12 cellular contexts compared by ENCODE assay signal in genomic region chrX:128816919-128817318, GRCh38.
A peak's percentile ranks its signal among the peaks of the same experiment; 100 is the strongest.
DNase-seq lines count a peak whose midpoint lies in the region; ATAC-seq, FAIRE-seq and TF ChIP-seq lines count a peak whose summit lies in the region.
"Had no signal": no experiment of that assay in that cellular context is flagged by ENCODE, and none has a peak within 500 bp of the region (broad histone marks: within the 10 kb centered on the region; RNA-seq: fewer than 3 reads in every experiment).

No MANE protein-coding gene starts in this region.

- H3K36me3 Mint-ChIP-seq in activated naive CD4-positive, alpha-beta T cell treated with anti-CD3 and anti-CD28 coated beads, Interleukin-2, amount 10 ng/mL, durations not matched to agents 7 days and 5 days, result no peaks in the 10 kb centered on the region

- H3K4me3 ChIP-seq in A549 (no peak overlapping the region), H1 (ENCODE audit: extremely low read depth in 1 of 4, insufficient read depth in 2 of 4, low read depth in 3 of 4, low read length in 4 of 4) (no peak overlapping the region), gastroesophageal sphincter (no peak overlapping the region)
- H3K4me3 ChIP-seq: tibial nerve had no signal

- H3K79me2 ChIP-seq in H1 (ENCODE audit: control insufficient read depth in 1 of 2, insufficient read depth in 2 of 2, low read length in 2 of 2), result no peaks in the 10 kb centered on the region

- TF ChIP-seq CTCF in A549 (IDR thresholded peaks at IDR 0.05) (peak; percentile 26; the same call in 2 of the 3 replicates), GM12874 (IDR thresholded peaks at IDR 0.05; ENCODE audit: insufficient read depth, low read depth, low read length) (peak; percentile 19; the same call in 1 of the 2 replicates), H1 (IDR thresholded peaks at IDR 0.05; ENCODE audit: control extremely low read depth in 1 of 3, insufficient read depth in 1 of 3, low read depth in 1 of 3, low read length in 3 of 3) (peak in 2 of 3 experiments; percentile 38 to 52; a peak in 2 of 4 replicates), gastroesophageal sphincter (IDR thresholded peaks at IDR 0.05) (no peak)

- TF ChIP-seq POLR2A in A549 (IDR thresholded peaks at IDR 0.05; ENCODE audit: low read length) (no peak), H1 (IDR thresholded peaks at IDR 0.05; ENCODE audit: control extremely low read depth in 1 of 2, low read depth in 2 of 2, low read length in 2 of 2) (no peak), gastroesophageal sphincter (IDR thresholded peaks at IDR 0.05) (no peak)

- CTCF ChIA-PET in A549 (lab: Yijun Ruan, JAX), result interaction anchor here (1.1 to 1.3 kb wide), 3 partner anchors 8 to 35 kb away, joined by 3 to 4 read pairs (median 3); no protein-coding TSS in a partner anchor
- CTCF ChIA-PET in H1 (lab: Charles Lee; ENCODE audit: partially characterized antibody), result interaction anchor here (0.8 to 4.4 kb wide), 8 partner anchors 8 to 177 kb away, joined by 3 to 24 read pairs (median 9); no protein-coding TSS in a partner anchor
- CTCF ChIA-PET in activated naive CD4-positive, alpha-beta T cell treated with anti-CD3 and anti-CD28 coated beads, Interleukin-2, amount 10 ng/mL, durations not matched to agents 7 days and 5 days (lab: Charles Lee), result no interaction called here

- TF ChIP-seq RAD21 in A549 (conservative IDR thresholded peaks at IDR 0.05 in 1 of 2, IDR thresholded peaks at IDR 0.05 in 1 of 2) (0 out of 5 replicates have a peak, but pooled peaks of 1 of the 2 experiments have one; percentile 13), H1 (IDR thresholded peaks at IDR 0.05 in 1 of 2, conservative IDR thresholded peaks at IDR 0.05 in 1 of 2; ENCODE audit: low read depth in 2 of 2, low read length in 2 of 2) (peak; percentile 55 to 60)

- no peak overlapping the region for H3K4me2 ChIP-seq in A549
- H3K4me2 ChIP-seq in H1 (ENCODE audit: insufficient read depth in 1 of 2, low read depth in 2 of 2, low read length in 2 of 2), result no peak overlapping the region

- no peaks in the 10 kb centered on the region for H4K20me1 ChIP-seq in H1 (replicated peaks in 1 of 2; ENCODE audit: control insufficient read depth in 1 of 2, insufficient read depth in 2 of 2, low read length in 2 of 2)

- TF ChIP-seq EP300 in A549 (IDR thresholded peaks at IDR 0.05) (no peak), H1 (IDR thresholded peaks at IDR 0.05; ENCODE audit: borderline replicate concordance in 1 of 2, low read depth in 2 of 2, low read length in 2 of 2) (no peak), gastroesophageal sphincter (IDR thresholded peaks at IDR 0.05) (no peak)

- no peak; a peak in 1 of 6 replicates for ATAC-seq in A549
- no peak for ATAC-seq in gastroesophageal sphincter
- ATAC-seq in stimulated activated naive CD8-positive, alpha-beta T cell treated with anti-CD3 and anti-CD28 coated beads, Interleukin-15, Interleukin-2, amounts not matched to agents 100 U/mL and 50 U/mL, for 24 hours, result no peak
- no peak for ATAC-seq in HG03108 (IDR thresholded peaks at IDR 0.05; ENCODE audit: unreplicated experiment)
- ATAC-seq: activated naive CD8-positive, alpha-beta T cell treated with anti-CD3 and anti-CD28 coated beads, Interleukin-2, amount 50 U/mL, for 24 hours had no signal

- POLR2A ChIA-PET in A549 (lab: Yijun Ruan, JAX), result no interaction called here
- POLR2A ChIA-PET in H1 (lab: Charles Lee; ENCODE audit: partially characterized antibody), result no interaction called here

- no peaks in the 10 kb centered on the region for H3K4me1 ChIP-seq in A549
- H3K4me1 ChIP-seq in H1 (replicated peaks in 1 of 4; ENCODE audit: control insufficient read depth in 3 of 4, insufficient read depth in 4 of 4, low read length in 3 of 4), result no peaks in the 10 kb centered on the region
- H3K4me1 ChIP-seq in gastroesophageal sphincter, result no peaks in the 10 kb centered on the region
- H3K4me1 ChIP-seq: tibial nerve had no signal

- no peak overlapping the region for H2BK20ac ChIP-seq in H1 (ENCODE audit: low read length)

- no peak overlapping the region for H3K27ac Mint-ChIP-seq in activated naive CD4-positive, alpha-beta T cell treated with anti-CD3 and anti-CD28 coated beads, Interleukin-2, amount 10 ng/mL, durations not matched to agents 7 days and 5 days
- H3K27ac Mint-ChIP-seq: activated CD4-positive, alpha-beta T cell treated with anti-CD3 and anti-CD28 coated beads, Interleukin-2, amount 10 ng/mL, durations not matched to agents 7 days and 5 days; activated naive CD8-positive, alpha-beta T cell treated with anti-CD3 and anti-CD28 coated beads, Interleukin-2, amount 50 U/mL, for 24 hours had no signal

- H2AK5ac ChIP-seq in H1 (ENCODE audit: low read depth, low read length), result no peak overlapping the region

- no peak overlapping the region for H3K14ac ChIP-seq in H1 (ENCODE audit: insufficient read length)

- FAIRE-seq in A549 (lab: Jason Lieb, UNC) (no peak), H1 (lab: Jason Lieb, UNC) (peak; percentile 76)
- FAIRE-seq: endometrium had no signal

- no peak overlapping the region for H2BK12ac ChIP-seq in H1 (ENCODE audit: low read depth, low read length)

- no peak overlapping the region for H3K4ac ChIP-seq in H1 (replicated peaks; ENCODE audit: insufficient read length, low read depth, low read length)

- H3K36me3 ChIP-seq in H1 (ENCODE audit: control insufficient read depth in 2 of 4, insufficient read depth in 4 of 4, low read length in 3 of 4), result no peaks in the 10 kb centered on the region
- no peaks in the 10 kb centered on the region for H3K36me3 ChIP-seq in gastroesophageal sphincter
- H3K36me3 ChIP-seq: tibial nerve had no signal

- H2BK15ac ChIP-seq in H1 (ENCODE audit: low read length), result no peak overlapping the region

- H3K9me3 ChIP-seq in A549 (no peaks in the 10 kb centered on the region), H1 (ENCODE audit: insufficient read depth in 2 of 2, low read depth in 1 of 2, low read length in 1 of 2) (no peaks in the 10 kb centered on the region), gastroesophageal sphincter (no peaks in the 10 kb centered on the region)
- H3K9me3 ChIP-seq: tibial nerve had no signal

- H2BK120ac ChIP-seq in H1 (replicated peaks; ENCODE audit: low read depth, low read length), result no peak overlapping the region

- H3K4me3 Mint-ChIP-seq in activated naive CD4-positive, alpha-beta T cell treated with anti-CD3 and anti-CD28 coated beads, Interleukin-2, amount 10 ng/mL, durations not matched to agents 7 days and 5 days, result no peak overlapping the region
- H3K4me3 Mint-ChIP-seq: activated CD4-positive, alpha-beta T cell treated with anti-CD3 and anti-CD28 coated beads, Interleukin-2, amount 10 ng/mL, durations not matched to agents 7 days and 5 days; activated naive CD8-positive, alpha-beta T cell treated with anti-CD3 and anti-CD28 coated beads, Interleukin-2, amount 50 U/mL, for 24 hours had no signal

- no peak overlapping the region for H3K56ac ChIP-seq in H1 (replicated peaks; ENCODE audit: insufficient read length, low read depth, low read length)

- H2BK5ac ChIP-seq in H1 (ENCODE audit: low read depth, low read length), result no peak overlapping the region

- H3K9me3 Mint-ChIP-seq in activated naive CD4-positive, alpha-beta T cell treated with anti-CD3 and anti-CD28 coated beads, Interleukin-2, amount 10 ng/mL, durations not matched to agents 7 days and 5 days, result no peaks in the 10 kb centered on the region
- H3K9me3 Mint-ChIP-seq: activated CD4-positive, alpha-beta T cell treated with anti-CD3 and anti-CD28 coated beads, Interleukin-2, amount 10 ng/mL, durations not matched to agents 7 days and 5 days; activated naive CD8-positive, alpha-beta T cell treated with anti-CD3 and anti-CD28 coated beads, Interleukin-2, amount 50 U/mL, for 24 hours had no signal

- 22% methylated on average over 3 of the region's 3 CpGs for WGBS in A549 (ENCODE audit: missing lambda C conversion rate)
- WGBS in H1 (ENCODE audit: extremely low coverage in 1 of 2, insufficient coverage in 1 of 2, insufficient read length in 1 of 2, insufficient replicate concordance in 2 of 2, low coverage in 1 of 2, low lambda C conversion rate in 2 of 2, missing lambda C conversion rate in 1 of 2), 2 experiments, result 0% methylated on average over 3 of the region's 3 CpGs; no CpG with 5 or more reads in 1 of the 2 experiments
- 9 to 11% methylated on average over 3 of the region's 3 CpGs for WGBS in gastroesophageal sphincter (ENCODE audit: low coverage in 1 of 2), 2 donors

- no peak overlapping the region for H3K23ac ChIP-seq in H1 (ENCODE audit: insufficient read length)

- H3K23me2 ChIP-seq in H1 (ENCODE audit: low read depth, low read length), result no peaks in the 10 kb centered on the region

- no peak overlapping the region for H2AFZ ChIP-seq in H1 (ENCODE audit: low read length)

- DNase-seq in A549 (ENCODE audit: low read depth in 1 of 2, low spot score in 1 of 2) (no peak), NCI-H2081 treated with DMSO at 0.1 percent for 48 hours (lab: John Stamatoyannopoulos, UW) (peak; percentile 1), H1 (ENCODE audit: low read depth in 1 of 2, low spot score in 2 of 2) (no peak)
- DNase-seq in stimulated activated naive CD8-positive, alpha-beta T cell treated with anti-CD3 and anti-CD28 coated beads, Interleukin-15, Interleukin-2, amounts not matched to agents 100 U/mL and 50 U/mL, for 24 hours, result no peak
- DNase-seq in activated naive CD4-positive, alpha-beta T cell treated with anti-CD3 and anti-CD28 coated beads, Interleukin-2, amount 10 ng/mL, durations not matched to agents 7 days and 5 days, result no peak
- DNase-seq: activated CD4-positive, alpha-beta T cell treated with anti-CD3 and anti-CD28 coated beads, Interleukin-2, amount 10 ng/mL, durations not matched to agents 7 days and 5 days; activated naive CD8-positive, alpha-beta T cell treated with anti-CD3 and anti-CD28 coated beads, Interleukin-2, amount 50 U/mL, for 24 hours had no signal

- no peak overlapping the region for H4K5ac ChIP-seq in H1 (ENCODE audit: insufficient read length, low read depth, low read length)

- H3K9ac ChIP-seq in H1 (replicated peaks in 1 of 4; ENCODE audit: extremely low read depth in 1 of 4, low read depth in 3 of 4, low read length in 3 of 4), result no peak overlapping the region

- no peaks in the 10 kb centered on the region for H3K27me3 Mint-ChIP-seq in activated naive CD4-positive, alpha-beta T cell treated with anti-CD3 and anti-CD28 coated beads, Interleukin-2, amount 10 ng/mL, durations not matched to agents 7 days and 5 days
- H3K27me3 Mint-ChIP-seq: activated CD4-positive, alpha-beta T cell treated with anti-CD3 and anti-CD28 coated beads, Interleukin-2, amount 10 ng/mL, durations not matched to agents 7 days and 5 days; activated naive CD8-positive, alpha-beta T cell treated with anti-CD3 and anti-CD28 coated beads, Interleukin-2, amount 50 U/mL, for 24 hours had no signal

- H3K79me1 ChIP-seq in H1 (ENCODE audit: low read depth, low read length), result no peaks in the 10 kb centered on the region

- no peak overlapping the region for H4K8ac ChIP-seq in H1 (ENCODE audit: extremely low read depth, insufficient read depth, low read length)

- H3K27ac ChIP-seq in A549 (no peak overlapping the region), H1 (ENCODE audit: low read depth, low read length) (no peak overlapping the region), gastroesophageal sphincter (no peak overlapping the region)
- H3K27ac ChIP-seq: tibial nerve had no signal

- H3K27me3 ChIP-seq in H1 (replicated peaks in 1 of 4; ENCODE audit: control insufficient read depth in 3 of 4, extremely low read depth in 1 of 4, insufficient read depth in 3 of 4, low read length in 3 of 4) (no peaks in the 10 kb centered on the region), gastroesophageal sphincter (no peaks in the 10 kb centered on the region)
- H3K27me3 ChIP-seq: tibial nerve had no signal

- H3K4me1 Mint-ChIP-seq in activated naive CD4-positive, alpha-beta T cell treated with anti-CD3 and anti-CD28 coated beads, Interleukin-2, amount 10 ng/mL, durations not matched to agents 7 days and 5 days, result no peaks in the 10 kb centered on the region
- H3K4me1 Mint-ChIP-seq: activated CD4-positive, alpha-beta T cell treated with anti-CD3 and anti-CD28 coated beads, Interleukin-2, amount 10 ng/mL, durations not matched to agents 7 days and 5 days; activated naive CD8-positive, alpha-beta T cell treated with anti-CD3 and anti-CD28 coated beads, Interleukin-2, amount 50 U/mL, for 24 hours had no signal

- no peak overlapping the region for H3K18ac ChIP-seq in H1 (ENCODE audit: extremely low read depth, low read length)

- no peak overlapping the region for H4K91ac ChIP-seq in H1 (replicated peaks; ENCODE audit: insufficient read length, low read length)

Comparison
In these comparisons a context has a peak if more than half of its experiments do, and no peak if none do; other contexts are left out.
1. CTCF ChIP-seq: peak in A549 (single experiment), GM12874 (single experiment) and H1 (2 of 3); none in gastroesophageal sphincter (0 of 4).
2. Of the 18 proteins assayed by ChIP-seq in both H1 and A549: peak only in H1: none; only in A549: none; in both: CTCF; in neither: 16; mixed calls (peak in some experiments, not most) for 1.